Comparison of ENCODE assay signal across 15 cellular contexts in genomic region chr7:41788556-41788955, GRCh38.
"Had no signal": no experiment of that assay in that cellular context is flagged by ENCODE, and none has a peak within 500 bp of the region (broad histone marks: within the 10 kb centered on the region; RNA-seq: fewer than 3 reads in every experiment).

No MANE protein-coding gene starts in this region.

- H3K27me3 ChIP-seq: heart right ventricle, pancreas, tibial artery had no signal

- H3K4me3 ChIP-seq: heart right ventricle, pancreas, skin epidermis, tibial artery had no signal

- H3K36me3 ChIP-seq: heart right ventricle, pancreas, tibial artery had no signal

- H3K4me3 Mint-ChIP-seq: activated CD8-positive, alpha-beta memory T cell treated with anti-CD3 and anti-CD28 coated beads, Interleukin-2, amount 10 ng/mL, durations not matched to agents 7 days and 5 days; activated naive CD8-positive, alpha-beta T cell treated with anti-CD3 and anti-CD28 coated beads for 36 hours; activated T-cell treated with anti-CD3 and anti-CD28 coated beads, Interleukin-2, amount 50 U/mL, for 24 hours; endodermal cell; neural crest cell had no signal

- H3K27me3 Mint-ChIP-seq: activated CD8-positive, alpha-beta memory T cell treated with anti-CD3 and anti-CD28 coated beads, Interleukin-2, amount 10 ng/mL, durations not matched to agents 7 days and 5 days; activated T-cell treated with anti-CD3 and anti-CD28 coated beads, Interleukin-2, amount 50 U/mL, for 24 hours had no signal

- H3K27ac Mint-ChIP-seq: activated CD8-positive, alpha-beta memory T cell treated with anti-CD3 and anti-CD28 coated beads, Interleukin-2, amount 10 ng/mL, durations not matched to agents 7 days and 5 days; activated naive CD8-positive, alpha-beta T cell treated with anti-CD3 and anti-CD28 coated beads for 36 hours; activated T-cell treated with anti-CD3 and anti-CD28 coated beads, Interleukin-2, amount 50 U/mL, for 24 hours; endodermal cell had no signal

- DNase-seq: activated CD4-positive, alpha-beta T cell treated with anti-CD3 and anti-CD28 coated beads, Interleukin-2, amount 50 U/mL, for 48 hours; activated CD4-positive, CD25-positive, alpha-beta regulatory T cell treated with anti-CD3 and anti-CD28 coated beads, Interleukin-2, amount 50 U/mL, for 72 hours; activated CD8-positive, alpha-beta memory T cell treated with anti-CD3 and anti-CD28 coated beads, Interleukin-2, amount 10 ng/mL, durations not matched to agents 7 days and 5 days; activated gamma-delta T cell treated with Interleukin-2 at 50 U/mL for 16 hours; activated naive CD8-positive, alpha-beta T cell treated with anti-CD3 and anti-CD28 coated beads for 36 hours; activated T-cell treated with anti-CD3 and anti-CD28 coated beads, Interleukin-2, amount 50 U/mL, for 24 hours; anterior cingulate cortex; endodermal cell; heart right ventricle; kidney; pancreas; tibial artery had no signal

- FAIRE-seq: frontal cortex, kidney, pancreas had no signal

- ATAC-seq: activated CD8-positive, alpha-beta memory T cell treated with anti-CD3 and anti-CD28 coated beads, Interleukin-2, amount 10 ng/mL, durations not matched to agents 7 days and 5 days; heart right ventricle; pancreas had no signal

- H3K9me3 Mint-ChIP-seq: activated naive CD8-positive, alpha-beta T cell treated with anti-CD3 and anti-CD28 coated beads for 36 hours; activated T-cell treated with anti-CD3 and anti-CD28 coated beads, Interleukin-2, amount 50 U/mL, for 24 hours; endodermal cell; neural crest cell had no signal

- H3K4me1 Mint-ChIP-seq: activated CD8-positive, alpha-beta memory T cell treated with anti-CD3 and anti-CD28 coated beads, Interleukin-2, amount 10 ng/mL, durations not matched to agents 7 days and 5 days; activated naive CD8-positive, alpha-beta T cell treated with anti-CD3 and anti-CD28 coated beads for 36 hours; endodermal cell had no signal

- H3K36me3 Mint-ChIP-seq: activated CD8-positive, alpha-beta memory T cell treated with anti-CD3 and anti-CD28 coated beads, Interleukin-2, amount 10 ng/mL, durations not matched to agents 7 days and 5 days; activated naive CD8-positive, alpha-beta T cell treated with anti-CD3 and anti-CD28 coated beads for 36 hours had no signal
